ENCODE assay signal across 8 cellular contexts in genomic region chr6:144977250-144977864, GRCh38.
A peak's percentile ranks its signal among the peaks of the same experiment; 100 is the strongest.
DNase-seq lines count a peak whose midpoint lies in the region; TF ChIP-seq lines count a peak whose summit lies in the region.
"Not testable (repeated sequence)": the region's sequence is repeated elsewhere in the genome, so short reads cannot be mapped to it uniquely, and the experiment has no call there.

No MANE protein-coding gene starts in this region.

- H3K27me3 ChIP-seq in HAP-1 (ENCODE audit: low read depth); fibroblast of lung (ENCODE audit: control insufficient read depth, insufficient read depth, low read length): not testable (repeated sequence)

- DNase-seq in AG08396 (ENCODE audit: low spot score) = peak; percentile 19
- DNase-seq in HAP-1 (ENCODE audit: low spot score in 2 of 2) = peak; percentile 87 to 92
- DNase-seq in NCI-H146 (lab: John Stamatoyannopoulos, UW) = peak; percentile 96
- peak; percentile 19 for DNase-seq in NCI-H82 (lab: John Stamatoyannopoulos, UW)
- peak; percentile 43 to 58 for DNase-seq in fibroblast of lung (ENCODE audit: low read depth in 2 of 2)
- peak; percentile 85 for DNase-seq in left kidney (ENCODE audit: low read depth, low spot score)
- peak; percentile 21 for DNase-seq in renal cortical epithelial cell (ENCODE audit: low read depth)

- H2AFZ ChIP-seq in fibroblast of lung (ENCODE audit: low read length) = peak overlapping the region; percentile 48

- H3K9me3 ChIP-seq in HAP-1; fibroblast of lung (ENCODE audit: control insufficient read depth, insufficient read depth, low read depth, low read length): not testable (repeated sequence)

- not testable (repeated sequence) for H3K4me1 ChIP-seq in HAP-1; fibroblast of lung (ENCODE audit: control insufficient read depth, extremely low read depth, insufficient read depth, low read length)

- not testable (repeated sequence) for H3K9ac ChIP-seq in fibroblast of lung (ENCODE audit: insufficient read depth, low read length)

- not testable (repeated sequence) for TF ChIP-seq CTCF in WI38 (IDR thresholded peaks at IDR 0.05; ENCODE audit: low read depth, low read length); fibroblast of lung (conservative IDR thresholded peaks at IDR 0.05 in 1 of 2, IDR thresholded peaks at IDR 0.05 in 1 of 2; ENCODE audit: low read depth in 1 of 2, low read length in 2 of 2)

- H3K4me3 ChIP-seq in HAP-1; fibroblast of lung (replicated peaks in 1 of 4; ENCODE audit: control extremely low read depth in 1 of 4, insufficient read depth in 1 of 4, low read depth in 3 of 4, low read length in 4 of 4): not testable (repeated sequence)
- H3K4me3 ChIP-seq in WI38 (ENCODE audit: low read depth, low read length) = peak overlapping the region; percentile 18; the same call in 1 of the 2 replicates

- not testable (repeated sequence) for H3K27ac ChIP-seq in fibroblast of lung (ENCODE audit: insufficient read depth, low read length)

- in situ Hi-C loops in HAP-1 (cut with MboI; ENCODE audit: low sequenced_read_pairs) = not testable (repeated sequence)

- H3K4me2 ChIP-seq in fibroblast of lung (ENCODE audit: extremely low read depth, insufficient read depth, low read length) = peak overlapping the region; percentile 32

- not testable (repeated sequence) for H3K36me3 ChIP-seq in HAP-1 (replicated peaks); fibroblast of lung (ENCODE audit: control insufficient read depth, insufficient read depth, low read length)

- H4K20me1 ChIP-seq in fibroblast of lung (ENCODE audit: control insufficient read depth, extremely low read depth, insufficient read depth, low read length) = not testable (repeated sequence)

- not testable (repeated sequence) for H3K79me2 ChIP-seq in fibroblast of lung (ENCODE audit: control insufficient read depth, insufficient read depth, low read length)

Comparison
In these comparisons a context has a peak if more than half of its experiments do, and no peak if none do; other contexts are left out.
1. DNase-seq: peak in every context shown above with its lines; median percentile 96 in NCI-H146; 90 in HAP-1; 85 in left kidney; 50 in fibroblast of lung; 21 in renal cortical epithelial cell; 19 in AG08396; 19 in NCI-H82.